ENCODE assay signal across 15 cellular contexts in genomic region chr3:127036209-127037020, GRCh38. TPM values are rescaled to one million over a fixed set of nuclear protein-coding genes. Genes with fewer than 3 reads are reported as not detected.
A peak's percentile ranks its signal among the peaks of the same experiment; 100 is the strongest.
DNase-seq lines count a peak whose midpoint lies in the region; ATAC-seq, FAIRE-seq and TF ChIP-seq lines count a peak whose summit lies in the region.
"Had no signal": no experiment of that assay in that cellular context is flagged by ENCODE, and none has a peak within 500 bp of the region (broad histone marks: within the 10 kb centered on the region; RNA-seq: fewer than 3 reads in every experiment).

No MANE protein-coding gene starts in this region.

- peak overlapping the region; percentile 38 for H3K4me2 ChIP-seq in astrocyte (ENCODE audit: low read length)

- H3K27ac ChIP-seq in astrocyte (ENCODE audit: low read depth, low read length) (no peak overlapping the region), kidney (ENCODE audit: low read depth in 2 of 2, low read length in 2 of 2) (peak overlapping the region; percentile 24 to 43), stomach (peak overlapping the region; percentile 46 to 72 (median 59))
- H3K27ac ChIP-seq: testis had no signal

- H3K4me1 ChIP-seq in astrocyte (ENCODE audit: insufficient read depth, low read length) (peaks cover 9% of the 10 kb centered on the region), kidney (ENCODE audit: control insufficient read depth in 1 of 2, insufficient read depth in 1 of 2, low read depth in 1 of 2, low read length in 2 of 2) (peaks cover 8 to 11% of the 10 kb centered on the region in 2 donors), stomach (peaks cover 7 to 23% (median 16%) of the 10 kb centered on the region in 4 donors)
- H3K4me1 ChIP-seq: testis had no signal

- DNase-seq in NCI-H2107 (lab: John Stamatoyannopoulos, UW) (peak; percentile 80), astrocyte (ENCODE audit: low read depth) (no peak), kidney (peak; percentile 76), stomach (peak; percentile 44), activated T-cell treated with anti-CD3 and anti-CD28 coated beads for 4 hours (no peak)
- DNase-seq: activated CD8-positive, alpha-beta T cell treated with anti-CD3 and anti-CD28 coated beads, Interleukin-2, amount 10 ng/mL, durations not matched to agents 7 days and 5 days; NCI-H1694 treated with DMSO at 0.1 percent for 48 hours; retina had no signal

- H3K9me3 ChIP-seq in astrocyte (ENCODE audit: insufficient read depth, low read depth, low read length) (no peaks in the 10 kb centered on the region), kidney (ENCODE audit: control insufficient read depth in 1 of 2, low read length in 2 of 2) (no peaks in the 10 kb centered on the region), stomach (no peaks in the 10 kb centered on the region)
- H3K9me3 ChIP-seq: heart right ventricle, testis had no signal

- ATAC-seq in GM18519 (IDR thresholded peaks at IDR 0.05; ENCODE audit: low FRiP score, unreplicated experiment) (no peak), HG03097 (IDR thresholded peaks at IDR 0.05; ENCODE audit: low FRiP score, unreplicated experiment) (no peak), HG03469 (IDR thresholded peaks at IDR 0.05; ENCODE audit: unreplicated experiment) (no peak)
- ATAC-seq: activated CD8-positive, alpha-beta T cell treated with anti-CD3 and anti-CD28 coated beads, Interleukin-2, amount 10 ng/mL, durations not matched to agents 7 days and 5 days had no signal

- TF ChIP-seq CTCF in astrocyte (IDR thresholded peaks at IDR 0.05; ENCODE audit: insufficient read depth, low read depth, low read length), result no peak
- no peak for TF ChIP-seq CTCF in kidney (IDR thresholded peaks at IDR 0.05; ENCODE audit: borderline replicate concordance, extremely low read depth, insufficient read depth)
- no peak for TF ChIP-seq CTCF in stomach (IDR thresholded peaks at IDR 0.05)

- WGBS in stomach, 5 donors, result 76 to 89% (median 79%) methylated on average over 20 to 28 of the region's 28 CpGs

- peaks cover 1% of the 10 kb centered on the region for H3K9me3 Mint-ChIP-seq in astrocyte (ENCODE audit: unreplicated experiment)
- H3K9me3 Mint-ChIP-seq: memory B cell had no signal

- intact Hi-C loops in kidney (cut with DNase I), result no loop called here
- intact Hi-C loops in stomach (cut with DNase I; ENCODE audit: low total_unique reads), result no loop called here

- no peaks in the 10 kb centered on the region for H3K4me1 Mint-ChIP-seq in astrocyte (ENCODE audit: low read depth, unreplicated experiment)

- H3K36me3 ChIP-seq in astrocyte (ENCODE audit: insufficient read depth, low read length), result peaks cover 6% of the 10 kb centered on the region
- H3K36me3 ChIP-seq in kidney (ENCODE audit: control insufficient read depth in 1 of 2, insufficient read depth in 2 of 2, low read length in 2 of 2), result no peaks in the 10 kb centered on the region
- peaks cover 20 to 35% (median 34%) of the 10 kb centered on the region in 4 donors for H3K36me3 ChIP-seq in stomach

- H3K27ac Mint-ChIP-seq in astrocyte (ENCODE audit: unreplicated experiment), result no peak overlapping the region
- H3K27ac Mint-ChIP-seq: activated CD8-positive, alpha-beta T cell treated with anti-CD3 and anti-CD28 coated beads, Interleukin-2, amount 10 ng/mL, durations not matched to agents 7 days and 5 days; activated naive CD8-positive, alpha-beta T cell; memory B cell had no signal

- H3K27me3 Mint-ChIP-seq in astrocyte (ENCODE audit: low read depth, unreplicated experiment), result peaks cover 6% of the 10 kb centered on the region
- H3K27me3 Mint-ChIP-seq: activated naive CD8-positive, alpha-beta T cell had no signal

- no peak overlapping the region for H3K9ac ChIP-seq in astrocyte (ENCODE audit: low read length)
- H3K9ac ChIP-seq in kidney (ENCODE audit: low read length in 2 of 2), result no peak overlapping the region

- no peak overlapping the region for H3K4me3 Mint-ChIP-seq in astrocyte (ENCODE audit: unreplicated experiment)
- H3K4me3 Mint-ChIP-seq: activated CD8-positive, alpha-beta T cell treated with anti-CD3 and anti-CD28 coated beads, Interleukin-2, amount 10 ng/mL, durations not matched to agents 7 days and 5 days; activated naive CD8-positive, alpha-beta T cell; memory B cell had no signal

- TF ChIP-seq EP300 in stomach (IDR thresholded peaks at IDR 0.05), result no peak

- H3K27me3 ChIP-seq in astrocyte (ENCODE audit: insufficient read depth, low read length) (no peaks in the 10 kb centered on the region), stomach (peaks cover 0 to 11% (median 0%) of the 10 kb centered on the region in 3 donors)
- H3K27me3 ChIP-seq: testis had no signal

- H2AFZ ChIP-seq in astrocyte (ENCODE audit: low read depth, low read length), result no peak overlapping the region

- FAIRE-seq in astrocyte (lab: Jason Lieb, UNC), result no peak
- FAIRE-seq in kidney (lab: Jason Lieb, UNC), result no peak

- H3K79me2 ChIP-seq in astrocyte (ENCODE audit: insufficient read depth, low read length), result no peaks in the 10 kb centered on the region

- no peak for TF ChIP-seq POLR2A in stomach (IDR thresholded peaks at IDR 0.05)

- H3K36me3 Mint-ChIP-seq in astrocyte (ENCODE audit: low read depth, unreplicated experiment), result peaks cover under 1% of the 10 kb centered on the region
- H3K36me3 Mint-ChIP-seq: activated naive CD8-positive, alpha-beta T cell had no signal

- H4K20me1 ChIP-seq in astrocyte (ENCODE audit: insufficient read depth, low read length), result peaks cover 6% of the 10 kb centered on the region

- H3K4me3 ChIP-seq in astrocyte (ENCODE audit: insufficient read depth, low read depth, low read length) (no peak overlapping the region), kidney (ENCODE audit: low read length in 2 of 2) (no peak overlapping the region), stomach (no peak overlapping the region)
- H3K4me3 ChIP-seq: heart right ventricle, testis had no signal

RNA-seq across cellular contexts. Expression of gene PLXNA1, which starts 53.5 kb away (rescaled TPM):
- 63.3 and 64.3 TPM in 2 replicates for total RNA-seq in astrocyte
- 29.0 TPM for total RNA-seq in kidney
- 5.3 TPM for polyA plus RNA-seq in kidney (ENCODE audit: insufficient read depth, low read depth, low replicate concordance)
- 10 to 100 TPM; 12.1 to 54.7 (median 16.9) TPM for total RNA-seq in stomach
- 1 to 10 TPM in 2 of 3 donors, under 1 TPM in 1; 0.92 to 7.0 (median 3.4) TPM for polyA plus RNA-seq in stomach

Comparison
In these comparisons a context has a peak if more than half of its experiments do, and no peak if none do; other contexts are left out.
1. DNase-seq: peak in NCI-H2107 (single experiment), kidney (single experiment) and stomach (single experiment); none in astrocyte (single experiment) and activated T-cell treated with anti-CD3 and anti-CD28 coated beads for 4 hours (single experiment).